7 cellular contexts compared by ENCODE assay signal in the genomic region with DNA sequence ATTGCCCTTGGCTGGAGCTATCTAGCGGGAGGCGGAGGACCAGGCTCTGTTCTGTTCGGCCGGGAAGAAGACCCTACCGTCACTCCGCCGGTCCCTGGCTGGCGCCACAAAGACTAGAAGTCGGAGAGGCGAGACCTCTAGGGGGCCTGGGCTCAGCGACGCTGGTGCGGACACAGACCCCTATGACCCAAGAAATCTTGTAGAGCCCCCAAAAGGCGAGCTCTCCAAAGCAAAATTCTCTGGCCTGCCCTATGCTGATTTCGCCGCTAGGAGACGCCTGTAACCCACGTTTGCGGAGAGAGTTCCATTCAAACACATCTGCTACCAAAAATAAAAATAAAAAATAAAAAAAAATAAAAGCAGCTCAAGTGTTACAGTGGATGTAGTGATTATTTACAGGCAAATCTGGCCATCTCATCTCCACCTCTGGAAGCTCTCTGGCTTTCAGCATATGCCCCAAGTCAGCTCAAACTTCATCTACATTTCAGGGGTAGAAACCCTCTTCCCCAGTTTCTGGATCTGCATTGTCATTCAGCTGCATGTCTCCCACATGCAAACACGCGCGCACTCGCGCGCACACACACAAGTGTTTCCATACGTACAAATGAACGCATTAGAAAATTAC. TPM values are rescaled to one million over a fixed set of nuclear protein-coding genes. Genes with fewer than 3 reads are reported as not detected.
A peak's percentile ranks its signal among the peaks of the same experiment; 100 is the strongest.
DNase-seq lines count a peak whose midpoint lies in the region; ATAC-seq and TF ChIP-seq lines count a peak whose summit lies in the region.

No MANE protein-coding gene starts in this region.

- peak; percentile 56 to 93 (median 83) for TF ChIP-seq CTCF in body of pancreas (IDR thresholded peaks at IDR 0.05)

- intact Hi-C loops in body of pancreas (cut with DNase I): no loop called here

- H3K36me3 ChIP-seq in body of pancreas (replicated peaks in 1 of 2; ENCODE audit: insufficient read depth in 1 of 2, low read depth in 2 of 2): no peaks in the 10 kb centered on the region

- peaks cover 4 to 30% of the 10 kb centered on the region in 2 donors for H3K27me3 ChIP-seq in body of pancreas

- no peak for TF ChIP-seq POLR2A in body of pancreas (IDR thresholded peaks at IDR 0.05)

- ATAC-seq in GM21619 (IDR thresholded peaks at IDR 0.05; ENCODE audit: unreplicated experiment) (peak; percentile 56), body of pancreas (no peak), HG02623 (IDR thresholded peaks at IDR 0.05; ENCODE audit: unreplicated experiment) (no peak)

- H3K4me1 ChIP-seq in body of pancreas: peaks cover 53% of the 10 kb centered on the region

- DNase-seq in ELR (ENCODE audit: low read depth) (peak; percentile 72), NCI-H2107 treated with DMSO at 0.1 percent for 48 hours (lab: John Stamatoyannopoulos, UW; ENCODE audit: unreplicated experiment) (peak; percentile 48), body of pancreas (peak in 2 of 4 donors; percentile 38 to 47), iris pigment epithelial cell (ENCODE audit: low read depth) (peak; percentile 64), superior temporal gyrus (ENCODE audit: extremely low spot score) (peak; percentile 97)

- H3K27ac ChIP-seq in body of pancreas: no peak overlapping the region

- 1% methylated on average over 27 of the region's 27 CpGs for WGBS in body of pancreas, 2 donors

- H3K4me3 ChIP-seq in body of pancreas: no peak overlapping the region

- no peaks in the 10 kb centered on the region for H3K9me3 ChIP-seq in body of pancreas

RNA-seq across cellular contexts. Expression of a gene that starts 2.4 kb away (rescaled TPM):
- total RNA-seq in body of pancreas: under 1 TPM; 0.26 to 0.33 TPM
